ENCODE assay signal across 16 cellular contexts in genomic region chr5:112914584-112914983, GRCh38. TPM values are rescaled to one million over a fixed set of nuclear protein-coding genes. Genes with fewer than 3 reads are reported as not detected.
DNase-seq lines count a peak whose midpoint lies in the region; ATAC-seq, FAIRE-seq and TF ChIP-seq lines count a peak whose summit lies in the region.
"Had no signal": no experiment of that assay in that cellular context is flagged by ENCODE, and none has a peak within 500 bp of the region (broad histone marks: within the 10 kb centered on the region; RNA-seq: fewer than 3 reads in every experiment).

No MANE protein-coding gene starts in this region.

- H3K4me1 ChIP-seq in cardiac muscle cell (ENCODE audit: low read depth), result peaks cover 35% of the 10 kb centered on the region
- H3K4me1 ChIP-seq in HepG2 (ENCODE audit: insufficient read depth, low read length), result peaks cover 42% of the 10 kb centered on the region
- peaks cover 23 to 86% (median 61%) of the 10 kb centered on the region in 6 donors for H3K4me1 ChIP-seq in spleen

- TF ChIP-seq RAD21 in HepG2 (CRISPR knock-in tag; IDR thresholded peaks at IDR 0.05), result no peak

- ATAC-seq in Right ventricle myocardium inferior, result no peak
- no peak for ATAC-seq in HepG2
- no peak for ATAC-seq in HG02970 (IDR thresholded peaks at IDR 0.05; ENCODE audit: low FRiP score, unreplicated experiment)

- H3K9me3 ChIP-seq in cardiac muscle cell (ENCODE audit: low read depth), result no peaks in the 10 kb centered on the region
- H3K9me3 ChIP-seq in HepG2 (ENCODE audit: low read length), result no peaks in the 10 kb centered on the region
- no peaks in the 10 kb centered on the region for H3K9me3 ChIP-seq in spleen
- H3K9me3 ChIP-seq: HAP-1, neutrophil had no signal

- peaks cover 2% of the 10 kb centered on the region; the same call in 1 of the 2 replicates for H4K20me1 ChIP-seq in HepG2 (ENCODE audit: insufficient read depth, low read length)

- TF ChIP-seq CTCF in cardiac muscle cell (IDR thresholded peaks at IDR 0.05; ENCODE audit: low read depth, low read length) (no peak), HepG2 (CRISPR knock-in tag; IDR thresholded peaks at IDR 0.05) (no peak), spleen (IDR thresholded peaks at IDR 0.05 in 8 of 11, conservative IDR thresholded peaks at IDR 0.05 in 3 of 11) (no peak)

- BruUV-seq in HepG2 (replicated peaks; lab: Mats Ljungman, UMichigan), result no TSS peak

- H3K4me3 ChIP-seq in cardiac muscle cell (peak overlapping the region; percentile 3), HepG2 (replicated peaks in 1 of 3; ENCODE audit: insufficient read depth in 1 of 3, low read depth in 2 of 3, low read length in 3 of 3) (no peak overlapping the region), spleen (no peak overlapping the region)
- H3K4me3 ChIP-seq: HAP-1 had no signal

- no peak overlapping the region for H2AFZ ChIP-seq in HepG2 (ENCODE audit: low read length)

- H3K36me3 ChIP-seq in cardiac muscle cell, result no peaks in the 10 kb centered on the region
- H3K36me3 ChIP-seq in HepG2 (replicated peaks in 1 of 2; ENCODE audit: control insufficient read depth in 1 of 2, insufficient read depth in 2 of 2, low read length in 2 of 2), result peaks cover 8 to 47% of the 10 kb centered on the region in 2 experiments
- H3K36me3 ChIP-seq in spleen, result peaks cover 0 to 85% (median 20%) of the 10 kb centered on the region in 6 donors

- CTCF ChIA-PET in HepG2 (lab: Yijun Ruan, JAX; ENCODE audit: low intra/inter-chr PET ratio, low total read pairs), result no interaction called here

- intact Hi-C loops in Right ventricle myocardium inferior (cut with DNase I) (no loop called here), HepG2 (cut with micrococcal nuclease; ENCODE audit: unreplicated experiment) (no loop called here), spleen (cut with DNase I; ENCODE audit: low total_unique reads) (loop anchor here (10.0 kb wide), 1 partner anchor 60 kb away; no protein-coding TSS in a partner anchor)

- POLR2A ChIA-PET in HepG2 (lab: Yijun Ruan, JAX), result interaction anchor here (0.6 to 2.3 kb wide), 2 partner anchors 54 to 62 kb away, joined by 3 to 8 read pairs; partner anchors contain the start of gene SRP19

- H3K27me3 ChIP-seq in cardiac muscle cell (no peaks in the 10 kb centered on the region), HepG2 (ENCODE audit: control insufficient read depth in 1 of 2, insufficient read depth in 2 of 2, low read length in 2 of 2) (no peaks in the 10 kb centered on the region), spleen (replicated peaks in 1 of 7) (no peaks in the 10 kb centered on the region)
- H3K27me3 ChIP-seq: neutrophil had no signal

- TF ChIP-seq POLR2A in HepG2 (IDR thresholded peaks at IDR 0.05; ENCODE audit: insufficient read depth in 1 of 2, low read depth in 2 of 2, low read length in 2 of 2), result no peak
- TF ChIP-seq POLR2A in spleen (IDR thresholded peaks at IDR 0.05), result no peak

- no peak for TF ChIP-seq EP300 in HepG2 (IDR thresholded peaks at IDR 0.05; ENCODE audit: low read depth in 2 of 2, low read length in 2 of 2)
- TF ChIP-seq EP300 in HepG2 (CRISPR knock-in tag; IDR thresholded peaks at IDR 0.05; ENCODE audit: borderline replicate concordance), result no peak

- DNase-seq in cardiac muscle cell (ENCODE audit: low read depth in 1 of 2, low spot score in 1 of 2) (peak in 1 of 2 donors; percentile 40), Right ventricle myocardium inferior (ENCODE audit: missing footprints) (no peak), amniotic epithelial cell (ENCODE audit: low read depth) (peak; percentile 35), hepatic stellate cell (ENCODE audit: low spot score) (peak; percentile 27), HepG2 (ENCODE audit: low spot score) (no peak), iPS-NIHi11 (ENCODE audit: low spot score) (no peak), spleen (no peak)
- DNase-seq: activated naive CD4-positive, alpha-beta T cell treated with Interleukin-2 at 50 U/mL for 16 hours; NCI-H774; SIG-M5; stimulated activated CD4-positive, alpha-beta T cell treated with anti-CD3 and anti-CD28 coated beads, Interleukin-12 subunit alpha, Interleukin-12 subunit beta, amount 100 ng/mL, for 4 hours had no signal

- FAIRE-seq in HepG2 (lab: Jason Lieb, UNC), result no peak
- FAIRE-seq: D721Med had no signal

- no peak overlapping the region for H3K4me2 ChIP-seq in HepG2 (ENCODE audit: low read depth, low read length)

- H3K79me2 ChIP-seq in HepG2 (ENCODE audit: insufficient read depth, low read length), result peaks cover 22% of the 10 kb centered on the region

- no peak overlapping the region for H3K9ac ChIP-seq in HepG2 (ENCODE audit: insufficient read depth, low read depth, low read length)

- in situ Hi-C loops in HepG2 (cut with HindIII; ENCODE audit: extremely low pct_ligation_motif_present, low pct_unique_long_range_greater_than_20kb), result no loop called here

- H3K27ac ChIP-seq in cardiac muscle cell (peak overlapping the region; percentile 79), HepG2 (ENCODE audit: extremely low read length, insufficient read depth, low read length) (no peak overlapping the region), spleen (no peak overlapping the region)
- H3K27ac ChIP-seq: epithelial cell of prostate, neutrophil had no signal

- WGBS in HepG2 (ENCODE audit: low lambda C conversion rate), result 95% methylated on average over 4 of the region's 4 CpGs
- WGBS in spleen, 5 donors, result 86 to 94% (median 89%) methylated on average over 4 of the region's 4 CpGs

TF ChIP-seq in HepG2, 621 proteins besides CTCF, POLR2A, EP300 and RAD21 (continues in another document):
- TF ChIP-seq ZNF660 (CRISPR knock-in tag; IDR thresholded peaks at IDR 0.05; ENCODE audit: borderline replicate concordance, low read depth) (no peak), ZNF367 (CRISPR knock-in tag; IDR thresholded peaks at IDR 0.05; ENCODE audit: borderline replicate concordance) (no peak), ZBTB7B (CRISPR knock-in tag; IDR thresholded peaks at IDR 0.05) (no peak), ZNF615 (CRISPR knock-in tag; IDR thresholded peaks at IDR 0.05; ENCODE audit: borderline replicate concordance) (no peak)

RNA-seq across cellular contexts. Expression of gene REEP5, which starts 7.4 kb away (rescaled TPM):
- total RNA-seq in cardiac muscle cell (27.0 and 30.4 TPM in 2 replicates), Right ventricle myocardium inferior (125 TPM), HepG2 (2016; rRNA removed; fragmentation: Illumina TruSeq; extraction: Trizol) (26.3 and 49.4 TPM in 2 replicates), spleen (10 to 100 TPM; 56.1 to 84.8 (median 66.1) TPM)
- polyA plus RNA-seq in cardiac muscle cell (138 TPM in 2 replicates), HepG2 (2011; rRNA removed) (217 and 239 TPM in 2 replicates), spleen (10 to 100 TPM; 25.3 to 39.2 (median 34.2) TPM)
- total RNA-seq in HepG2 (2016; cell fraction: cytosol; rRNA removed; fragmentation: Illumina TruSeq; extraction: Trizol; ENCODE audit: low read depth), result 13.4 and 19.2 TPM in 2 replicates
- 28.3 and 50.6 TPM in 2 replicates for total RNA-seq in HepG2 (2016; cell fraction: insoluble cytoplasmic fraction; rRNA removed; fragmentation: Illumina TruSeq; extraction: Trizol)
- 14.5 and 17.4 TPM in 2 replicates for total RNA-seq in HepG2 (2016; cell fraction: membrane; rRNA removed; fragmentation: Illumina TruSeq; extraction: Trizol)
- total RNA-seq in HepG2 (2016; cell fraction: nucleus; rRNA removed; fragmentation: Illumina TruSeq; extraction: Trizol), result 39.0 and 46.8 TPM in 2 replicates
- polyA plus RNA-seq in HepG2 (2011; cell fraction: cytosol; rRNA removed), result 109 and 117 TPM in 2 replicates
- 33.6 and 41.1 TPM in 2 replicates for polyA plus RNA-seq in HepG2 (2011; cell fraction: nucleus; rRNA removed)
- polyA plus RNA-seq in HepG2 (2012), result 46.8 and 51.5 TPM in 2 replicates
- polyA plus RNA-seq in HepG2 (2016; cell fraction: cytosol; fragmentation: Illumina TruSeq; extraction: Trizol; ENCODE audit: low read depth), result 28.6 and 31.5 TPM in 2 replicates
- 50.0 and 51.6 TPM in 2 replicates for polyA plus RNA-seq in HepG2 (2016; cell fraction: insoluble cytoplasmic fraction; fragmentation: Illumina TruSeq; extraction: Trizol; ENCODE audit: low read depth)
- polyA plus RNA-seq in HepG2 (2016; cell fraction: membrane; fragmentation: Illumina TruSeq; extraction: Trizol; ENCODE audit: low read depth), result 18.4 and 23.4 TPM in 2 replicates
- polyA plus RNA-seq in HepG2 (2016; cell fraction: nucleus; fragmentation: Illumina TruSeq; extraction: Trizol; ENCODE audit: insufficient read depth, low read depth), result 95.9 and 120 TPM in 2 replicates
- 214 and 312 TPM in 2 replicates for polyA minus RNA-seq in HepG2 (2011; rRNA and poly(A)+ RNA removed; ENCODE audit: low replicate concordance)
- polyA minus RNA-seq in HepG2 (2011; cell fraction: cytosol; rRNA and poly(A)+ RNA removed), result 57.0 and 58.9 TPM in 2 replicates
- 27.4 and 38.7 TPM in 2 replicates for polyA minus RNA-seq in HepG2 (2011; cell fraction: nucleus; rRNA and poly(A)+ RNA removed)

RNA-seq across cellular contexts. Expression of gene SRP19, which starts 53.5 kb away (rescaled TPM):
- total RNA-seq in cardiac muscle cell (69.1 and 98.2 TPM in 2 replicates), Right ventricle myocardium inferior (24.8 TPM), HepG2 (2016; rRNA removed; fragmentation: Illumina TruSeq; extraction: Trizol) (143 and 214 TPM in 2 replicates), spleen (10 to 100 TPM; 29.9 to 70.4 (median 35.2) TPM)
- polyA plus RNA-seq in cardiac muscle cell (105 and 130 TPM in 2 replicates), HepG2 (2011; rRNA removed) (35.1 and 46.9 TPM in 2 replicates), spleen (10 to 100 TPM; 75.1 to 90.5 (median 89.6) TPM)
- total RNA-seq in HepG2 (2016; cell fraction: cytosol; rRNA removed; fragmentation: Illumina TruSeq; extraction: Trizol; ENCODE audit: low read depth), result 62.6 and 64.2 TPM in 2 replicates
- 152 and 219 TPM in 2 replicates for total RNA-seq in HepG2 (2016; cell fraction: insoluble cytoplasmic fraction; rRNA removed; fragmentation: Illumina TruSeq; extraction: Trizol)
- total RNA-seq in HepG2 (2016; cell fraction: membrane; rRNA removed; fragmentation: Illumina TruSeq; extraction: Trizol), result 73.5 and 79.8 TPM in 2 replicates
- 73.5 and 78.9 TPM in 2 replicates for total RNA-seq in HepG2 (2016; cell fraction: nucleus; rRNA removed; fragmentation: Illumina TruSeq; extraction: Trizol)
- polyA plus RNA-seq in HepG2 (2011; cell fraction: cytosol; rRNA removed), result 15.6 and 25.6 TPM in 2 replicates
- polyA plus RNA-seq in HepG2 (2011; cell fraction: nucleus; rRNA removed), result 9.2 and 18.0 TPM in 2 replicates
- 71.3 and 73.7 TPM in 2 replicates for polyA plus RNA-seq in HepG2 (2012)
- 42.9 and 50.3 TPM in 2 replicates for polyA plus RNA-seq in HepG2 (2016; cell fraction: cytosol; fragmentation: Illumina TruSeq; extraction: Trizol; ENCODE audit: low read depth)
- 225 and 263 TPM in 2 replicates for polyA plus RNA-seq in HepG2 (2016; cell fraction: insoluble cytoplasmic fraction; fragmentation: Illumina TruSeq; extraction: Trizol; ENCODE audit: low read depth)
- polyA plus RNA-seq in HepG2 (2016; cell fraction: membrane; fragmentation: Illumina TruSeq; extraction: Trizol; ENCODE audit: low read depth), result 59.5 and 64.7 TPM in 2 replicates
- polyA plus RNA-seq in HepG2 (2016; cell fraction: nucleus; fragmentation: Illumina TruSeq; extraction: Trizol; ENCODE audit: insufficient read depth, low read depth), result 119 and 127 TPM in 2 replicates
- polyA minus RNA-seq in HepG2 (2011; rRNA and poly(A)+ RNA removed; ENCODE audit: low replicate concordance), result 1.5 and 4.9 TPM in 2 replicates
- 16.3 and 21.2 TPM in 2 replicates for polyA minus RNA-seq in HepG2 (2011; cell fraction: cytosol; rRNA and poly(A)+ RNA removed)
- polyA minus RNA-seq in HepG2 (2011; cell fraction: nucleus; rRNA and poly(A)+ RNA removed), result 24.8 and 29.1 TPM in 2 replicates

Comparison
In these comparisons a context has a peak if more than half of its experiments do, and no peak if none do; other contexts are left out.
1. DNase-seq: peak in amniotic epithelial cell (single experiment) and hepatic stellate cell (single experiment); none in Right ventricle myocardium inferior (single experiment), HepG2 (single experiment), iPS-NIHi11 (single experiment) and spleen (single experiment).